In the genomic region with DNA sequence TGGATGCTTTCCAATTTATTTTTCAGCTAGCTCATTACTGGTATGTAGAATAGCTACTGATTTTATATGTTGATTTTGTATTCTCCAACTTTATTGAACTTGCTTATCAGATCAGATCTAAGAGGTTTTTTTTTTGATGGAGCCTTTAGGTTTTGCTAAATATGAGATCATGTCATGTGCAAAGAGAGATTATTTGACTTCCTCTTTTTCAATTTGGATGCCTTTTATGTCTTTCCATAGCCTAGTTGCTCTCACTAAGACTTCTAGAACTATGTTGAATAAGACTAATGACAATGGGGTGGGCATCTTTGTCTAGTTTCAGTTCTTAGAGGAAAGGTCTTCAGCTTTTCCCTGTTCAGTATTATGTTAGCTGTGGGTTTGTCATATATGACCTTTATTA, we compare ENCODE assay signal across 29 cellular contexts.
"Had no signal": no experiment of that assay in that cellular context is flagged by ENCODE, and none has a peak within 500 bp of the region (broad histone marks: within the 10 kb centered on the region; RNA-seq: fewer than 3 reads in every experiment).

No MANE protein-coding gene starts in this region.

- DNase-seq: effector CD8-positive, alpha-beta T cell; endodermal cell; foreskin keratinocyte; heart left ventricle; hippocampal formation; left cardiac atrium; left lung; mesenchymal stem cell; mucosa of descending colon; naive B cell; pancreas; retina; right lobe of liver; small intestine; stimulated activated CD4-positive, alpha-beta T cell treated with anti-CD3 and anti-CD28 coated beads, Interleukin-1b, Interleukin-23, amount 100 ng/mL, for 48 hours; stimulated activated CD4-positive, alpha-beta T cell treated with anti-CD3 and anti-CD28 coated beads, Interleukin-4, amount 100 ng/mL, for 1 hour; stimulated activated CD8-positive, alpha-beta memory T cell treated with anti-CD3 and anti-CD28 coated beads, Interleukin-4, amount 100 ng/mL, for 48 hours; stimulated activated naive CD4-positive, alpha-beta T cell treated with Interleukin-2 at 50 U/mL for 16 hours; stomach; thyroid gland; trophoblast cell had no signal

- H3K9me3 ChIP-seq: gastroesophageal sphincter, left lung, mucosa of descending colon, neutrophil, thyroid gland, vagina had no signal

- H3K27ac Mint-ChIP-seq: dendritic cell treated with granulocyte-macrophage colony-stimulating factor and Interleukin-4, amounts not matched to agents 40 ng/mL and 50 ng/mL, for 4 days; endodermal cell; mesothelial cell of epicardium; natural killer cell treated with Interleukin-12 subunit alpha and Interleukin-12 subunit beta and Interleukin-15 and Interleukin-18, amount 100 ng/mL, for 72 hours had no signal

- H3K4me1 ChIP-seq: esophagus muscularis mucosa, foreskin keratinocyte, gastroesophageal sphincter, heart left ventricle, left lung, right lobe of liver, stomach, thyroid gland, vagina had no signal

- H3K27ac ChIP-seq: esophagus muscularis mucosa, foreskin keratinocyte, gastroesophageal sphincter, heart left ventricle, left lung, neutrophil, pancreas, right lobe of liver, stomach, thyroid gland, vagina had no signal

- H3K36me3 Mint-ChIP-seq: mesothelial cell of epicardium had no signal

- FAIRE-seq: small intestine had no signal

- H3K4me3 ChIP-seq: esophagus muscularis mucosa, gastroesophageal sphincter, heart left ventricle, left lung, mucosa of descending colon, pancreas, right lobe of liver, stomach, thyroid gland, vagina had no signal

- H3K4me3 Mint-ChIP-seq: dendritic cell treated with granulocyte-macrophage colony-stimulating factor and Interleukin-4, amounts not matched to agents 40 ng/mL and 50 ng/mL, for 4 days; endodermal cell; mesothelial cell of epicardium; naive B cell; natural killer cell treated with Interleukin-12 subunit alpha and Interleukin-12 subunit beta and Interleukin-15 and Interleukin-18, amount 100 ng/mL, for 72 hours; neural crest cell had no signal

- ATAC-seq: foreskin keratinocyte; gastroesophageal sphincter; heart left ventricle; left cardiac atrium; left lung; mucosa of descending colon; natural killer cell treated with Interleukin-12 subunit alpha and Interleukin-12 subunit beta and Interleukin-15 and Interleukin-18, amount 100 ng/mL, for 72 hours; pancreas; right lobe of liver had no signal

- H3K36me3 ChIP-seq: esophagus muscularis mucosa, gastroesophageal sphincter, heart left ventricle, left lung, neutrophil, pancreas, right lobe of liver, stomach, thyroid gland, vagina had no signal

- H3K27me3 Mint-ChIP-seq: dendritic cell treated with granulocyte-macrophage colony-stimulating factor and Interleukin-4, amounts not matched to agents 40 ng/mL and 50 ng/mL, for 4 days; naive B cell had no signal

- H3K27me3 ChIP-seq: esophagus muscularis mucosa, foreskin keratinocyte, gastroesophageal sphincter, heart left ventricle, left lung, neutrophil, right lobe of liver, stomach, thyroid gland, vagina had no signal

- H3K4me1 Mint-ChIP-seq: mesothelial cell of epicardium, neural crest cell had no signal
